8 cellular contexts compared by ENCODE assay signal in the genomic region with DNA sequence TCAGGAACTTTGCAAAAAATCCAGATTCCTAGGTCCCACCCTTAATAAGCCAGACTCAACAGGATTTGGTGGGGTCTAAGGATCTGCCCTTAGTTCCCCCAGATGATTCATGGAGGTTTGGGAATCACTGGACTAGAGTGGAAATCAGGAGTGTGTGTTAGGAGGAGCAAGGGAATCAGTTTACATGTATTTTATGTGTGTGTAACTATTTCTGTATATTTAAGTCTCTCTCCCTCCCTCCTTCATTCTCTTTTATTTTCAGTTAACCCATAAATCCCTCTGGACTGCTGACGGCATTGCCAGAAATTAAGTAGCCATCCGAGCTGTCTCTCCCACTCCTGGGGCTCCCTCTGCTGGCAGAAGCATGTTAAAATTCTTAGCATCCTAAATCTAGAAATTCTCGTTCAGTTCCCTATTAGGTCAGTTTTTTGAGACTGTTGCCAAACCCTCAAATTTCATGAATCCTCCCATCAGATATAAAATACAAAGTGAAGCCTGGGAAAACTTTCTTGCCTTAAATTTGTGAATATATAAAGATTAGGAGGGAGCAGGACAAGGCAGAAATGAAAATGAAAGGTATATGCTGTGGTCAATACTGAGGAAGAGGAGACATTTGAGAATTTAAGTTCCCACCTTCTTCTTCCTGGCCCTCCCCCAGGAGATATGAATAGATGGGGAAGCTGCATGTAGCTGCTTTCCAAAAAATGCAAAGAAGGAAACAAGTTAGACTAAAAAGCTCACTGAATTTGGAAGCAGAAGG. TPM values are rescaled to one million over a fixed set of nuclear protein-coding genes. Genes with fewer than 3 reads are reported as not detected.
DNase-seq lines count a peak whose midpoint lies in the region; ATAC-seq and FAIRE-seq lines count a peak whose summit lies in the region.

No MANE protein-coding gene starts in this region.

- H3K4me1 Mint-ChIP-seq in activated naive CD4-positive, alpha-beta T cell treated with anti-CD3 and anti-CD28 coated beads, Interleukin-2, amount 50 U/mL, for 24 hours, result peaks cover 58% of the 10 kb centered on the region

- ATAC-seq in GM21528 (IDR thresholded peaks at IDR 0.05; ENCODE audit: low FRiP score, unreplicated experiment), result peak; percentile 62
- peak; percentile 67 for ATAC-seq in Right ventricle myocardium inferior

- no peaks in the 10 kb centered on the region for H3K9me3 Mint-ChIP-seq in activated naive CD4-positive, alpha-beta T cell treated with anti-CD3 and anti-CD28 coated beads, Interleukin-2, amount 50 U/mL, for 24 hours

- FAIRE-seq in urothelium cell line (lab: Jason Lieb, UNC), result no peak

- DNase-seq in CMK (ENCODE audit: low read depth) (peak; percentile 40), MV-4-11 (lab: John Stamatoyannopoulos, UW) (peak; percentile 70), SKM-1 (lab: John Stamatoyannopoulos, UW; ENCODE audit: unreplicated experiment) (peak; percentile 75), Right ventricle myocardium inferior (ENCODE audit: missing footprints) (peak; percentile 75), posterior vena cava (ENCODE audit: low spot score) (peak; percentile 86), urothelium cell line (ENCODE audit: low spot score) (peak; percentile 76)

- no peaks in the 10 kb centered on the region for H3K27me3 Mint-ChIP-seq in activated naive CD4-positive, alpha-beta T cell treated with anti-CD3 and anti-CD28 coated beads, Interleukin-2, amount 50 U/mL, for 24 hours

- no peaks in the 10 kb centered on the region for H3K36me3 Mint-ChIP-seq in activated naive CD4-positive, alpha-beta T cell treated with anti-CD3 and anti-CD28 coated beads, Interleukin-2, amount 50 U/mL, for 24 hours

- no peak overlapping the region for H3K4me3 Mint-ChIP-seq in activated naive CD4-positive, alpha-beta T cell treated with anti-CD3 and anti-CD28 coated beads, Interleukin-2, amount 50 U/mL, for 24 hours

- intact Hi-C loops in Right ventricle myocardium inferior (cut with DNase I), result loop anchor here (1.0 to 5.0 kb wide), 5 partner anchors 51 to 116 kb away; no protein-coding TSS in a partner anchor
- intact Hi-C loops in posterior vena cava (cut with DNase I), result loop anchor here in 1 of 2 donors (5.0 to 10.0 kb wide), 2 partner anchors 88 to 116 kb away; no protein-coding TSS in a partner anchor

- peak overlapping the region; percentile 91 for H3K27ac Mint-ChIP-seq in activated naive CD4-positive, alpha-beta T cell treated with anti-CD3 and anti-CD28 coated beads, Interleukin-2, amount 50 U/mL, for 24 hours

RNA-seq across cellular contexts. Expression of a gene that starts 11.7 kb away (rescaled TPM):
- total RNA-seq in Right ventricle myocardium inferior, result 4.3 TPM
- total RNA-seq in posterior vena cava, result 10 to 100 TPM; 14.8 to 17.2 TPM

RNA-seq across cellular contexts. Expression of a gene that starts 17.7 kb away (rescaled TPM):
- total RNA-seq in Right ventricle myocardium inferior (460 TPM), posterior vena cava (10 to 100 TPM; 12.5 to 35.0 TPM)

RNA-seq across cellular contexts. Expression of a gene that starts 40.7 kb away (rescaled TPM):
- total RNA-seq in Right ventricle myocardium inferior (5.9 TPM), posterior vena cava (1 to 10 TPM; 1.5 TPM)

Comparison
In these comparisons a context has a peak if more than half of its experiments do, and no peak if none do; other contexts are left out.
1. Peak in every context shown above with its lines: DNase-seq and ATAC-seq.
2. RNA of a gene that starts 17.7 kb away (total RNA-seq): 460 TPM in Right ventricle myocardium inferior (single experiment); 12.5 to 35.0 TPM in posterior vena cava; every median in the first group is over 10 times any median in the second.